In genomic region chr17:63974594-63975192, GRCh38 we compare ENCODE assay signal across 11 cellular contexts. TPM values are rescaled to one million over a fixed set of nuclear protein-coding genes. Genes with fewer than 3 reads are reported as not detected.
DNase-seq lines count a peak whose midpoint lies in the region; ATAC-seq and TF ChIP-seq lines count a peak whose summit lies in the region.
"Had no signal": no experiment of that assay in that cellular context is flagged by ENCODE, and none has a peak within 500 bp of the region (broad histone marks: within the 10 kb centered on the region; RNA-seq: fewer than 3 reads in every experiment).

No MANE protein-coding gene starts in this region.

- CTCF ChIA-PET in activated CD4-positive, alpha-beta T cell treated with anti-CD3 and anti-CD28 coated beads for 36 hours (lab: Charles Lee), result interaction anchor here (0.7 to 2.0 kb wide), 7 partner anchors 16 to 72 kb away, joined by 3 to 10 read pairs (median 3); no protein-coding TSS in a partner anchor

- no peak overlapping the region for H3K4me3 ChIP-seq in choroid plexus epithelial cell (ENCODE audit: low read depth, low read length)
- H3K4me3 ChIP-seq: lung had no signal

- H3K9me3 Mint-ChIP-seq in activated CD4-positive, alpha-beta T cell treated with anti-CD3 and anti-CD28 coated beads for 36 hours (ENCODE audit: low read depth), result no peaks in the 10 kb centered on the region
- no peaks in the 10 kb centered on the region for H3K9me3 Mint-ChIP-seq in progenitor cell of endocrine pancreas (ENCODE audit: low read depth)

- POLR2A ChIA-PET in activated CD4-positive, alpha-beta T cell treated with anti-CD3 and anti-CD28 coated beads for 36 hours (lab: Charles Lee), result no interaction called here

- DNase-seq in activated CD4-positive, alpha-beta T cell treated with anti-CD3 and anti-CD28 coated beads for 36 hours, result peak; percentile 33
- DNase-seq in activated CD4-positive, alpha-beta T cell treated with anti-CD3 and anti-CD28 coated beads, Interleukin-2, amount 50 U/mL, for 4 hours, result no peak
- DNase-seq in MV-4-11 (lab: John Stamatoyannopoulos, UW) (peak; percentile 11), choroid plexus epithelial cell (ENCODE audit: low read depth) (peak; percentile 31), progenitor cell of endocrine pancreas (ENCODE audit: low spot score, unreplicated experiment) (no peak), foreskin melanocyte (no peak), SHP77 treated with DMSO at 0.1 percent for 48 hours (lab: John Stamatoyannopoulos, UW) (no peak)
- DNase-seq: activated effector memory CD4-positive, alpha-beta T cell treated with anti-CD3 and anti-CD28 coated beads, Interleukin-2, amount 50 U/mL, for 16 hours had no signal

- H3K27ac Mint-ChIP-seq in activated CD4-positive, alpha-beta T cell treated with anti-CD3 and anti-CD28 coated beads for 36 hours, result peak overlapping the region; percentile 18
- H3K27ac Mint-ChIP-seq in progenitor cell of endocrine pancreas, result peak overlapping the region; percentile 47
- H3K27ac Mint-ChIP-seq: IgD-negative memory B cell had no signal

- peaks cover 20% of the 10 kb centered on the region for H3K4me1 Mint-ChIP-seq in activated CD4-positive, alpha-beta T cell treated with anti-CD3 and anti-CD28 coated beads for 36 hours
- H3K4me1 Mint-ChIP-seq in progenitor cell of endocrine pancreas (ENCODE audit: low read depth), result no peaks in the 10 kb centered on the region

- no peaks in the 10 kb centered on the region for H3K27me3 Mint-ChIP-seq in activated CD4-positive, alpha-beta T cell treated with anti-CD3 and anti-CD28 coated beads for 36 hours
- H3K27me3 Mint-ChIP-seq in progenitor cell of endocrine pancreas, result peaks cover 8% of the 10 kb centered on the region

- peak; percentile 72 for ATAC-seq in activated CD4-positive, alpha-beta T cell treated with anti-CD3 and anti-CD28 coated beads for 36 hours
- ATAC-seq in HG03565 (IDR thresholded peaks at IDR 0.05; ENCODE audit: unreplicated experiment), result no peak

- no peak overlapping the region for H3K4me3 Mint-ChIP-seq in activated CD4-positive, alpha-beta T cell treated with anti-CD3 and anti-CD28 coated beads for 36 hours
- H3K4me3 Mint-ChIP-seq in progenitor cell of endocrine pancreas (ENCODE audit: low read depth), result no peak overlapping the region
- H3K4me3 Mint-ChIP-seq: IgD-negative memory B cell had no signal

- TF ChIP-seq CTCF in choroid plexus epithelial cell (conservative IDR thresholded peaks at IDR 0.05; ENCODE audit: low read depth, low read length) (no peak), progenitor cell of endocrine pancreas (IDR thresholded peaks at IDR 0.05; ENCODE audit: unreplicated experiment) (no peak)

- H3K36me3 Mint-ChIP-seq in activated CD4-positive, alpha-beta T cell treated with anti-CD3 and anti-CD28 coated beads for 36 hours (ENCODE audit: low read depth), result no peaks in the 10 kb centered on the region
- no peaks in the 10 kb centered on the region for H3K36me3 Mint-ChIP-seq in progenitor cell of endocrine pancreas (ENCODE audit: insufficient read depth)

- intact Hi-C loops in activated CD4-positive, alpha-beta T cell treated with anti-CD3 and anti-CD28 coated beads for 36 hours (cut with DNase I, micrococcal nuclease), result no loop called here

RNA-seq across cellular contexts. Expression of gene SCN4A, which starts 2.0 kb away (rescaled TPM):
- total RNA-seq in activated CD4-positive, alpha-beta T cell treated with anti-CD3 and anti-CD28 coated beads for 36 hours, result under 1 TPM; 0.21 to 0.50 TPM
- total RNA-seq in progenitor cell of endocrine pancreas, result 0.10 and 0.55 TPM in 2 replicates

RNA-seq across cellular contexts. Expression of gene PRR29, which starts 23.5 kb away (rescaled TPM):
- total RNA-seq in activated CD4-positive, alpha-beta T cell treated with anti-CD3 and anti-CD28 coated beads for 36 hours, result 1 to 10 TPM; 1.0 to 1.5 TPM
- 2.8 and 3.7 TPM in 2 replicates for total RNA-seq in progenitor cell of endocrine pancreas

RNA-seq across cellular contexts. Expression of gene CD79B, which starts 42.6 kb away (rescaled TPM):
- total RNA-seq in activated CD4-positive, alpha-beta T cell treated with anti-CD3 and anti-CD28 coated beads for 36 hours, result 10 to 100 TPM; 19.8 to 28.0 TPM
- total RNA-seq in progenitor cell of endocrine pancreas, result not detected in 2 replicates

RNA-seq across cellular contexts. Expression of gene ICAM2, which starts 45.7 kb away (rescaled TPM):
- total RNA-seq in activated CD4-positive, alpha-beta T cell treated with anti-CD3 and anti-CD28 coated beads for 36 hours, result 10 to 100 TPM; 46.6 to 49.0 TPM
- total RNA-seq in progenitor cell of endocrine pancreas, result 0.72 and 0.91 TPM in 2 replicates

RNA-seq across cellular contexts. Expression of gene GH1, which starts 56.1 kb away (rescaled TPM):
- under 1 TPM in 1 of 2 experiments, not detected in 1; 0.28 TPM for total RNA-seq in activated CD4-positive, alpha-beta T cell treated with anti-CD3 and anti-CD28 coated beads for 36 hours
- not detected in 2 replicates for total RNA-seq in progenitor cell of endocrine pancreas
- total RNA-seq: lung had no signal

Comparison
In these comparisons a context has a peak if more than half of its experiments do, and no peak if none do; other contexts are left out.
1. DNase-seq: peak in activated CD4-positive, alpha-beta T cell treated with anti-CD3 and anti-CD28 coated beads for 36 hours (single experiment), MV-4-11 (single experiment) and choroid plexus epithelial cell (single experiment); none in activated CD4-positive, alpha-beta T cell treated with anti-CD3 and anti-CD28 coated beads, Interleukin-2, amount 50 U/mL, for 4 hours (0 of 2), progenitor cell of endocrine pancreas (single experiment), foreskin melanocyte (single experiment) and SHP77 treated with DMSO at 0.1 percent for 48 hours (single experiment).
2. RNA of gene CD79B, which starts 42.6 kb away (total RNA-seq): 19.8 to 28.0 TPM in activated CD4-positive, alpha-beta T cell treated with anti-CD3 and anti-CD28 coated beads for 36 hours; not detected in progenitor cell of endocrine pancreas; every median in the first group is over 10 times any median in the second.